In genomic region chr10:126001579-126001978, GRCh38 we compare ENCODE assay signal across 22 cellular contexts.
DNase-seq lines count a peak whose midpoint lies in the region; ATAC-seq, FAIRE-seq and TF ChIP-seq lines count a peak whose summit lies in the region.
"Had no signal": no experiment of that assay in that cellular context is flagged by ENCODE, and none has a peak within 500 bp of the region (broad histone marks: within the 10 kb centered on the region; RNA-seq: fewer than 3 reads in every experiment).

No MANE protein-coding gene starts in this region.

- no peak overlapping the region for H2AFZ ChIP-seq in astrocyte (ENCODE audit: low read depth, low read length)

- TF ChIP-seq CTCF in BE2C (IDR thresholded peaks at IDR 0.05; ENCODE audit: low read depth, low read length), result no peak
- no peak for TF ChIP-seq CTCF in astrocyte (IDR thresholded peaks at IDR 0.05; ENCODE audit: insufficient read depth, low read depth, low read length)
- TF ChIP-seq CTCF in sigmoid colon (IDR thresholded peaks at IDR 0.05), result no peak
- no peak for TF ChIP-seq CTCF in gastrocnemius medialis (IDR thresholded peaks at IDR 0.05 in 4 of 5, conservative IDR thresholded peaks at IDR 0.05 in 1 of 5)

- H3K9me3 ChIP-seq in BE2C (no peaks in the 10 kb centered on the region), astrocyte (ENCODE audit: insufficient read depth, low read depth, low read length) (no peaks in the 10 kb centered on the region), sigmoid colon (no peaks in the 10 kb centered on the region), gastrocnemius medialis (no peaks in the 10 kb centered on the region)

- in situ Hi-C loops in gastrocnemius medialis (cut with MboI; ENCODE audit: low sequenced_read_pairs in 4 of 4), result no loop called here

- no peaks in the 10 kb centered on the region for H3K27me3 Mint-ChIP-seq in astrocyte (ENCODE audit: low read depth, unreplicated experiment)

- peak overlapping the region; percentile 89 for H3K27ac Mint-ChIP-seq in astrocyte (ENCODE audit: unreplicated experiment)
- H3K27ac Mint-ChIP-seq: effector memory CD8-positive, alpha-beta T cell; memory B cell had no signal

- no peak overlapping the region for H3K9ac ChIP-seq in astrocyte (ENCODE audit: low read length)

- no peak overlapping the region for H3K4me3 Mint-ChIP-seq in astrocyte (ENCODE audit: unreplicated experiment)
- H3K4me3 Mint-ChIP-seq: effector memory CD8-positive, alpha-beta T cell; memory B cell had no signal

- 62 to 63% methylated on average over 2 of the region's 2 CpGs for WGBS in sigmoid colon, 2 donors

- H3K27ac ChIP-seq in astrocyte (ENCODE audit: low read depth, low read length) (no peak overlapping the region), sigmoid colon (no peak overlapping the region), gastrocnemius medialis (no peak overlapping the region)
- H3K27ac ChIP-seq: cardiac muscle cell had no signal

- no peak overlapping the region for H3K4me2 ChIP-seq in astrocyte (ENCODE audit: low read length)

- DNase-seq in BE2C (peak; percentile 28), HT1080 (ENCODE audit: low read depth) (peak; percentile 10), astrocyte (ENCODE audit: low read depth) (no peak), mesenteric fat pad (ENCODE audit: low spot score) (peak; percentile 76), sigmoid colon (no peak), gastrocnemius medialis (no peak)
- DNase-seq: activated CD4-positive, alpha-beta T cell treated with anti-CD3 and anti-CD28 coated beads for 48 hours; activated naive CD4-positive, alpha-beta T cell treated with anti-CD3 and anti-CD28 coated beads, Interleukin-2, amount 50 U/mL, for 16 hours; activated T-cell treated with anti-CD3 and anti-CD28 coated beads for 4 hours; C1 segment of cervical spinal cord; DMS79 treated with DMSO at 0.1 percent for 48 hours; effector memory CD8-positive, alpha-beta T cell; foreskin melanocyte; MV-4-11; stimulated activated CD4-positive, alpha-beta T cell treated with anti-CD3 and anti-CD28 coated beads, Interleukin-1b, Interleukin-23, amount 100 ng/mL, for 48 hours; T1000 had no signal

- H3K36me3 Mint-ChIP-seq in astrocyte (ENCODE audit: low read depth, unreplicated experiment), result peaks cover 5% of the 10 kb centered on the region
- H3K36me3 Mint-ChIP-seq: memory B cell had no signal

- intact Hi-C loops in sigmoid colon (cut with DNase I) (no loop called here), gastrocnemius medialis (cut with DNase I; ENCODE audit: low total_unique reads) (no loop called here)

- H3K4me1 Mint-ChIP-seq in astrocyte (ENCODE audit: low read depth, unreplicated experiment), result peaks cover 7% of the 10 kb centered on the region
- H3K4me1 Mint-ChIP-seq: memory B cell had no signal

- no peaks in the 10 kb centered on the region for H3K9me3 Mint-ChIP-seq in astrocyte (ENCODE audit: unreplicated experiment)
- H3K9me3 Mint-ChIP-seq: effector memory CD8-positive, alpha-beta T cell; memory B cell had no signal

- TF ChIP-seq POLR2A in sigmoid colon (IDR thresholded peaks at IDR 0.05) (no peak), gastrocnemius medialis (IDR thresholded peaks at IDR 0.05) (no peak)

- FAIRE-seq in astrocyte (lab: Jason Lieb, UNC), result no peak
- FAIRE-seq: GM12878, H1 had no signal

- H3K4me3 ChIP-seq in BE2C (ENCODE audit: low read depth, low read length) (no peak overlapping the region), astrocyte (ENCODE audit: insufficient read depth, low read depth, low read length) (no peak overlapping the region), sigmoid colon (no peak overlapping the region), gastrocnemius medialis (no peak overlapping the region)
- H3K4me3 ChIP-seq: cardiac muscle cell, GM12878 had no signal

- TF ChIP-seq EP300 in sigmoid colon (IDR thresholded peaks at IDR 0.05), result no peak

- H4K20me1 ChIP-seq in astrocyte (ENCODE audit: insufficient read depth, low read length), result no peaks in the 10 kb centered on the region

- H3K27me3 ChIP-seq in BE2C (no peaks in the 10 kb centered on the region), astrocyte (ENCODE audit: insufficient read depth, low read length) (no peaks in the 10 kb centered on the region), sigmoid colon (no peaks in the 10 kb centered on the region), gastrocnemius medialis (no peaks in the 10 kb centered on the region)
- H3K27me3 ChIP-seq: cardiac muscle cell had no signal

- H3K79me2 ChIP-seq in astrocyte (ENCODE audit: insufficient read depth, low read length), result no peaks in the 10 kb centered on the region

- ATAC-seq in HG02623 (IDR thresholded peaks at IDR 0.05; ENCODE audit: unreplicated experiment) (no peak), gastrocnemius medialis (no peak), HG02759 (IDR thresholded peaks at IDR 0.05; ENCODE audit: unreplicated experiment) (no peak)
- ATAC-seq: effector memory CD8-positive, alpha-beta T cell; GM12878 had no signal

- H3K4me1 ChIP-seq in BE2C, result no peaks in the 10 kb centered on the region
- no peaks in the 10 kb centered on the region for H3K4me1 ChIP-seq in astrocyte (ENCODE audit: insufficient read depth, low read length)
- no peaks in the 10 kb centered on the region for H3K4me1 ChIP-seq in sigmoid colon
- H3K4me1 ChIP-seq in gastrocnemius medialis, result no peaks in the 10 kb centered on the region

- H3K36me3 ChIP-seq in BE2C (no peaks in the 10 kb centered on the region), astrocyte (ENCODE audit: insufficient read depth, low read length) (no peaks in the 10 kb centered on the region), sigmoid colon (no peaks in the 10 kb centered on the region), gastrocnemius medialis (no peaks in the 10 kb centered on the region)
- H3K36me3 ChIP-seq: cardiac muscle cell had no signal

Comparison
In these comparisons a context has a peak if more than half of its experiments do, and no peak if none do; other contexts are left out.
1. DNase-seq: peak in BE2C (single experiment), HT1080 (single experiment) and mesenteric fat pad (single experiment); none in astrocyte (single experiment), sigmoid colon (single experiment) and gastrocnemius medialis (0 of 2).